ENCODE assay signal across 8 cellular contexts in genomic region chr5:6712136-6712581, GRCh38. TPM values are rescaled to one million over a fixed set of nuclear protein-coding genes. Genes with fewer than 3 reads are reported as not detected.
DNase-seq lines count a peak whose midpoint lies in the region; ATAC-seq and TF ChIP-seq lines count a peak whose summit lies in the region.

No MANE protein-coding gene starts in this region.

- CTCF ChIA-PET in activated naive CD4-positive, alpha-beta T cell treated with anti-CD3 and anti-CD28 coated beads for 36 hours (lab: Charles Lee) = interaction anchor here (0.9 to 1.6 kb wide), 2 partner anchors 16 to 33 kb away, joined by 4 read pairs; no protein-coding TSS in a partner anchor

- H3K27ac Mint-ChIP-seq in activated naive CD4-positive, alpha-beta T cell treated with anti-CD3 and anti-CD28 coated beads for 36 hours = peak overlapping the region; percentile 92

- H3K27me3 Mint-ChIP-seq in activated naive CD4-positive, alpha-beta T cell treated with anti-CD3 and anti-CD28 coated beads for 36 hours (ENCODE audit: low read depth) = peaks cover 5% of the 10 kb centered on the region

- peaks cover 26% of the 10 kb centered on the region for H3K4me1 Mint-ChIP-seq in activated naive CD4-positive, alpha-beta T cell treated with anti-CD3 and anti-CD28 coated beads for 36 hours (ENCODE audit: low read depth)

- peak overlapping the region; percentile 83 for H3K4me3 Mint-ChIP-seq in activated naive CD4-positive, alpha-beta T cell treated with anti-CD3 and anti-CD28 coated beads for 36 hours

- no peak for TF ChIP-seq EP300 in ovary (IDR thresholded peaks at IDR 0.05)

- TF ChIP-seq CTCF in AG09309 (IDR thresholded peaks at IDR 0.05; ENCODE audit: control insufficient read depth, insufficient read depth, low read depth, low read length, missing control alignments) = peak; percentile 8
- peak; percentile 12 for TF ChIP-seq CTCF in RWPE2 (IDR thresholded peaks at IDR 0.05; ENCODE audit: poor library complexity, severe bottlenecking)
- peak in 2 of 3 donors; percentile 21 to 25 for TF ChIP-seq CTCF in ovary (IDR thresholded peaks at IDR 0.05)

- H3K4me3 ChIP-seq in AG09309 (ENCODE audit: control insufficient read depth, low read depth, low read length) (peak overlapping the region; percentile 66), RWPE2 (ENCODE audit: severe bottlenecking) (peak overlapping the region; percentile 59), ovary (peak overlapping the region; percentile 72)

- 1% methylated on average over 32 to 37 of the region's 37 CpGs for WGBS in ovary, 3 donors

- no peaks in the 10 kb centered on the region for H3K9me3 ChIP-seq in RWPE2 (ENCODE audit: severe bottlenecking)
- no peaks in the 10 kb centered on the region for H3K9me3 ChIP-seq in ovary

- no peaks in the 10 kb centered on the region for H3K27me3 ChIP-seq in RWPE2 (ENCODE audit: insufficient read depth, poor library complexity, severe bottlenecking)
- no peaks in the 10 kb centered on the region for H3K27me3 ChIP-seq in ovary

- intact Hi-C loops in activated naive CD4-positive, alpha-beta T cell treated with anti-CD3 and anti-CD28 coated beads for 36 hours (cut with micrococcal nuclease) = loop anchor here (2.0 to 10.0 kb wide), 3 partner anchors 115 to 1217 kb away; partner anchors contain the start of genes FASTKD3 and MTRR
- intact Hi-C loops in ovary (cut with DNase I) = loop anchor here in 2 of 4 donors (5.0 to 10.0 kb wide), 2 partner anchors 80 to 337 kb away; partner anchors contain the start of genes MED10 (in 1 of the 2), NSUN2 (in 1 of the 2) and SRD5A1 (in 1 of the 2)

- H3K9me3 Mint-ChIP-seq in activated naive CD4-positive, alpha-beta T cell treated with anti-CD3 and anti-CD28 coated beads for 36 hours = no peaks in the 10 kb centered on the region

- H3K36me3 Mint-ChIP-seq in activated naive CD4-positive, alpha-beta T cell treated with anti-CD3 and anti-CD28 coated beads for 36 hours (ENCODE audit: low read depth) = peaks cover 12% of the 10 kb centered on the region

- DNase-seq in AG09309 (ENCODE audit: low read depth) = no peak
- peak; percentile 45 for DNase-seq in HPDE6-E6E7 (ENCODE audit: extremely low spot score)
- no peak for DNase-seq in RWPE2 (ENCODE audit: low spot score)
- DNase-seq in activated naive CD4-positive, alpha-beta T cell treated with anti-CD3 and anti-CD28 coated beads for 36 hours = peak; percentile 62
- DNase-seq in globus pallidus (ENCODE audit: low spot score) = peak; percentile 35
- peak; percentile 29 to 67 (median 60) for DNase-seq in ovary

- H3K4me1 ChIP-seq in RWPE2 (ENCODE audit: insufficient read depth, poor library complexity, severe bottlenecking) (peaks cover 11% of the 10 kb centered on the region), ovary (ENCODE audit: insufficient read depth) (peaks cover 16% of the 10 kb centered on the region)

- H3K36me3 ChIP-seq in RWPE2 (ENCODE audit: low read depth) (peaks cover 9% of the 10 kb centered on the region; the same call in 1 of the 2 replicates), ovary (no peaks in the 10 kb centered on the region)

- TF ChIP-seq POLR2A in ovary (IDR thresholded peaks at IDR 0.05) = no peak

- H3K27ac ChIP-seq in RWPE2 (ENCODE audit: poor library complexity, severe bottlenecking) = peak overlapping the region; percentile 92
- H3K27ac ChIP-seq in ovary = peak overlapping the region; percentile 85 to 86

- peak; percentile 23 for ATAC-seq in GM18907 (IDR thresholded peaks at IDR 0.05; ENCODE audit: unreplicated experiment)
- ATAC-seq in RWPE2 (ENCODE audit: low read depth) = peak; percentile 30
- ATAC-seq in HG02571 (IDR thresholded peaks at IDR 0.05; ENCODE audit: unreplicated experiment) = no peak

RNA-seq across cellular contexts. Expression of gene TENT4A, which starts 1.1 kb away (rescaled TPM):
- 10 to 100 TPM; 30.0 to 30.2 TPM for total RNA-seq in activated naive CD4-positive, alpha-beta T cell treated with anti-CD3 and anti-CD28 coated beads for 36 hours
- 10 to 100 TPM; 18.7 to 29.6 (median 27.2) TPM for total RNA-seq in ovary
- polyA plus RNA-seq in ovary = 10 to 100 TPM; 12.4 to 14.4 TPM

Comparison
In these comparisons a context has a peak if more than half of its experiments do, and no peak if none do; other contexts are left out.
1. DNase-seq: peak in HPDE6-E6E7 (single experiment), activated naive CD4-positive, alpha-beta T cell treated with anti-CD3 and anti-CD28 coated beads for 36 hours (single experiment), globus pallidus (single experiment) and ovary (5 of 5); none in AG09309 (single experiment) and RWPE2 (single experiment).
2. Peak in every context shown above with its lines, with median percentiles within 50 percentile points of each other: H3K4me3 ChIP-seq and CTCF ChIP-seq.